1 cellular context compared by ENCODE assay signal in the genomic region with DNA sequence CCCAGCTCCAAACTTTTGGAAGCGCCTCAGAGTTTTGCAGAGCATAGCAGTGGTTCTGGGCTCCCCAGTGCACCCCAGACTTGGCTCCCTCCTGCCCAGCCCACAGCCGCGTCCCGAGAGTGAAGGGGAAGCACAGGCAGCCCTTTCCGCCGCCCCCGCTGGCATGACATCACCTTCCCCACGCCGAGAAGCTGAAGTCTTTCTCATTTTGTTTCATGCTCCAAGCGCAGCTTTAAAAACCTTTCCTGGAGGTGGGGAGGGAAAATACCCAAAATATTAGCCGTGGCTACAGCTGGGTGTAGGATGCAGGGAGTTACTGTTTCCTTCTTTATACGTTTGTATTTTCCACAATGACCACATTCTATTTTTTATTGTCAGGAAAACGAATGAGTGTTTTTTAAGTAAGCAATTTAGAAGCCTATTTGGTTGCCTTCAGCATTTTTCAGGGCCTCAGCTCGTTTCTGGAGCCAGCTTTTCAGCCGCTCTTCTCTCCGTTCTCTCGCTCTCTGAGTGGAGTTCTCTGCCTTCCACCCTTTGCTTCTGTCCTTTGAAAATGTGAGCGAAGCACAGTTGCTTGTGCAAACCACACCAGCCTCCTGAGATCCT.
TF ChIP-seq lines count a peak whose summit lies in the region.

No MANE protein-coding gene starts in this region.

TF ChIP-seq in HepG2, 621 proteins besides CTCF, POLR2A, EP300 and RAD21 (continued from another document):
- TF ChIP-seq, protein P1, sequence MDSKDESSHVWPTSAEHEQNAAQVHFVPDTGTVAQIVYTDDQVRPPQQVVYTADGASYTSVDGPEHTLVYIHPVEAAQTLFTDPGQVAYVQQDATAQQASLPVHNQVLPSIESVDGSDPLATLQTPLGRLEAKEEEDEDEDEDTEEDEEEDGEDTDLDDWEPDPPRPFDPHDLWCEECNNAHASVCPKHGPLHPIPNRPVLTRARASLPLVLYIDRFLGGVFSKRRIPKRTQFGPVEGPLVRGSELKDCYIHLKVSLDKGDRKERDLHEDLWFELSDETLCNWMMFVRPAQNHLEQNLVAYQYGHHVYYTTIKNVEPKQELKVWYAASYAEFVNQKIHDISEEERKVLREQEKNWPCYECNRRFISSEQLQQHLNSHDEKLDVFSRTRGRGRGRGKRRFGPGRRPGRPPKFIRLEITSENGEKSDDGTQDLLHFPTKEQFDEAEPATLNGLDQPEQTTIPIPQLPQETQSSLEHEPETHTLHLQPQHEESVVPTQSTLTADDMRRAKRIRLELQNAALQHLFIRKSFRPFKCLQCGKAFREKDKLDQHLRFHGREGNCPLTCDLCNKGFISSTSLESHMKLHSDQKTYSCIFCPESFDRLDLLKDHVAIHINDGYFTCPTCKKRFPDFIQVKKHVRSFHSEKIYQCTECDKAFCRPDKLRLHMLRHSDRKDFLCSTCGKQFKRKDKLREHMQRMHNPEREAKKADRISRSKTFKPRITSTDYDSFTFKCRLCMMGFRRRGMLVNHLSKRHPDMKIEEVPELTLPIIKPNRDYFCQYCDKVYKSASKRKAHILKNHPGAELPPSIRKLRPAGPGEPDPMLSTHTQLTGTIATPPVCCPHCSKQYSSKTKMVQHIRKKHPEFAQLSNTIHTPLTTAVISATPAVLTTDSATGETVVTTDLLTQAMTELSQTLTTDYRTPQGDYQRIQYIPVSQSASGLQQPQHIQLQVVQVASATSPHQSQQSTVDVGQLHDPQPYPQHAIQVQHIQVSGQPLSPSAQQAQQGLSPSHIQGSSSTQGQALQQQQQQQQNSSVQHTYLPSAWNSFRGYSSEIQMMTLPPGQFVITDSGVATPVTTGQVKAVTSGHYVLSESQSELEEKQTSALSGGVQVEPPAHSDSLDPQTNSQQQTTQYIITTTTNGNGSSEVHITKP (CRISPR knock-in tag; IDR thresholded peaks at IDR 0.05; ENCODE audit: low read depth), result no peak
- TF ChIP-seq HCFC1 (IDR thresholded peaks at IDR 0.05; ENCODE audit: low read depth, low read length) (no peak), PAX8 (CRISPR knock-in tag; IDR thresholded peaks at IDR 0.05; ENCODE audit: borderline replicate concordance) (no peak), SOX13 (IDR thresholded peaks at IDR 0.05) (no peak), SOX13 (CRISPR knock-in tag; conservative IDR thresholded peaks at IDR 0.05 in 1 of 2, IDR thresholded peaks at IDR 0.05 in 1 of 2) (0 out of 4 replicates have a peak, but pooled peaks of 1 of the 2 experiments have one; percentile 1), ZNF546 (CRISPR knock-in tag; conservative IDR thresholded peaks at IDR 0.05) (no peak), TGIF2 (CRISPR knock-in tag; IDR thresholded peaks at IDR 0.05) (0 out of 2 replicates have a peak, but pooled peaks have one; percentile 52), GLI4 (CRISPR knock-in tag; IDR thresholded peaks at IDR 0.05; ENCODE audit: borderline replicate concordance) (0 out of 2 replicates have a peak, but pooled peaks have one; percentile 58), FOSL1 (CRISPR knock-in tag; IDR thresholded peaks at IDR 0.05; ENCODE audit: borderline replicate concordance) (no peak), SPEN (CRISPR knock-in tag; IDR thresholded peaks at IDR 0.05; ENCODE audit: low read depth) (no peak), MEIS1 (CRISPR knock-in tag; IDR thresholded peaks at IDR 0.05; ENCODE audit: borderline replicate concordance) (0 out of 2 replicates have a peak, but pooled peaks have one; percentile 10), ARNT2 (CRISPR knock-in tag; IDR thresholded peaks at IDR 0.05; ENCODE audit: low read depth) (no peak), ZNF510 (CRISPR knock-in tag; IDR thresholded peaks at IDR 0.05; ENCODE audit: low read depth) (no peak), ZNF354B (CRISPR knock-in tag; IDR thresholded peaks at IDR 0.05) (no peak), CAMTA2 (CRISPR knock-in tag; IDR thresholded peaks at IDR 0.05; ENCODE audit: borderline replicate concordance) (no peak), ATF7 (IDR thresholded peaks at IDR 0.05) (peak; percentile 33; the same call in 1 of the 2 replicates), ATF7 (CRISPR knock-in tag; IDR thresholded peaks at IDR 0.05) (no peak), XRCC5 (optimal IDR thresholded peaks at IDR 0.05; ENCODE audit: low read length) (peak; percentile 11), ZNF441 (CRISPR knock-in tag; IDR thresholded peaks at IDR 0.05; ENCODE audit: borderline replicate concordance) (no peak), ZNF12 (CRISPR knock-in tag; IDR thresholded peaks at IDR 0.05) (no peak), ZNF782 (CRISPR knock-in tag; IDR thresholded peaks at IDR 0.05; ENCODE audit: borderline replicate concordance) (no peak), ZNF34 (CRISPR knock-in tag; IDR thresholded peaks at IDR 0.05; ENCODE audit: borderline replicate concordance) (no peak), HOXD1 (CRISPR knock-in tag; IDR thresholded peaks at IDR 0.05) (no peak), TBL1XR1 (IDR thresholded peaks at IDR 0.05; ENCODE audit: borderline replicate concordance, low read length, partially characterized antibody) (no peak), MIER2 (CRISPR knock-in tag; IDR thresholded peaks at IDR 0.05) (no peak), NRL (CRISPR knock-in tag; IDR thresholded peaks at IDR 0.05; ENCODE audit: borderline replicate concordance) (no peak)
- TF ChIP-seq, protein P2, sequence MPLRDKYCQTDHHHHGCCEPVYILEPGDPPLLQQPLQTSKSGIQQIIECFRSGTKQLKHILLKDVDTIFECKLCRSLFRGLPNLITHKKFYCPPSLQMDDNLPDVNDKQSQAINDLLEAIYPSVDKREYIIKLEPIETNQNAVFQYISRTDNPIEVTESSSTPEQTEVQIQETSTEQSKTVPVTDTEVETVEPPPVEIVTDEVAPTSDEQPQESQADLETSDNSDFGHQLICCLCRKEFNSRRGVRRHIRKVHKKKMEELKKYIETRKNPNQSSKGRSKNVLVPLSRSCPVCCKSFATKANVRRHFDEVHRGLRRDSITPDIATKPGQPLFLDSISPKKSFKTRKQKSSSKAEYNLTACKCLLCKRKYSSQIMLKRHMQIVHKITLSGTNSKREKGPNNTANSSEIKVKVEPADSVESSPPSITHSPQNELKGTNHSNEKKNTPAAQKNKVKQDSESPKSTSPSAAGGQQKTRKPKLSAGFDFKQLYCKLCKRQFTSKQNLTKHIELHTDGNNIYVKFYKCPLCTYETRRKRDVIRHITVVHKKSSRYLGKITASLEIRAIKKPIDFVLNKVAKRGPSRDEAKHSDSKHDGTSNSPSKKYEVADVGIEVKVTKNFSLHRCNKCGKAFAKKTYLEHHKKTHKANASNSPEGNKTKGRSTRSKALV (CRISPR knock-in tag; IDR thresholded peaks at IDR 0.05), result no peak
- TF ChIP-seq, protein P3, sequence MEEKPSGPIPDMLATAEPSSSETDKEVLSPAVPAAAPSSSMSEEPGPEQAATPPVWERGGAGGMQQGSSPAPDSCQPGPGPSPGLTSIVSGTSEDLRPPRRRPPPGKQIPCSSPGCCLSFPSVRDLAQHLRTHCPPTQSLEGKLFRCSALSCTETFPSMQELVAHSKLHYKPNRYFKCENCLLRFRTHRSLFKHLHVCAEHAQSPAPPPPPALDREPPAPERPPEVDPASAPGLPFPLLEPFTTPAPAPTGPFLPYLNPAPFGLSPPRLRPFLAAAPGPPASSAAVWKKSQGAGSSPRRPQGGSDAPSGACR (CRISPR knock-in tag; IDR thresholded peaks at IDR 0.05), result peak; percentile 18; the same call in 1 of the 2 replicates
- TF ChIP-seq, protein P4, sequence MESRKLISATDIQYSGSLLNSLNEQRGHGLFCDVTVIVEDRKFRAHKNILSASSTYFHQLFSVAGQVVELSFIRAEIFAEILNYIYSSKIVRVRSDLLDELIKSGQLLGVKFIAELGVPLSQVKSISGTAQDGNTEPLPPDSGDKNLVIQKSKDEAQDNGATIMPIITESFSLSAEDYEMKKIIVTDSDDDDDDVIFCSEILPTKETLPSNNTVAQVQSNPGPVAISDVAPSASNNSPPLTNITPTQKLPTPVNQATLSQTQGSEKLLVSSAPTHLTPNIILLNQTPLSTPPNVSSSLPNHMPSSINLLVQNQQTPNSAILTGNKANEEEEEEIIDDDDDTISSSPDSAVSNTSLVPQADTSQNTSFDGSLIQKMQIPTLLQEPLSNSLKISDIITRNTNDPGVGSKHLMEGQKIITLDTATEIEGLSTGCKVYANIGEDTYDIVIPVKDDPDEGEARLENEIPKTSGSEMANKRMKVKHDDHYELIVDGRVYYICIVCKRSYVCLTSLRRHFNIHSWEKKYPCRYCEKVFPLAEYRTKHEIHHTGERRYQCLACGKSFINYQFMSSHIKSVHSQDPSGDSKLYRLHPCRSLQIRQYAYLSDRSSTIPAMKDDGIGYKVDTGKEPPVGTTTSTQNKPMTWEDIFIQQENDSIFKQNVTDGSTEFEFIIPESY (CRISPR knock-in tag; IDR thresholded peaks at IDR 0.05), result peak; percentile 74
